ENCODE assay signal across 31 cellular contexts in the genomic region with DNA sequence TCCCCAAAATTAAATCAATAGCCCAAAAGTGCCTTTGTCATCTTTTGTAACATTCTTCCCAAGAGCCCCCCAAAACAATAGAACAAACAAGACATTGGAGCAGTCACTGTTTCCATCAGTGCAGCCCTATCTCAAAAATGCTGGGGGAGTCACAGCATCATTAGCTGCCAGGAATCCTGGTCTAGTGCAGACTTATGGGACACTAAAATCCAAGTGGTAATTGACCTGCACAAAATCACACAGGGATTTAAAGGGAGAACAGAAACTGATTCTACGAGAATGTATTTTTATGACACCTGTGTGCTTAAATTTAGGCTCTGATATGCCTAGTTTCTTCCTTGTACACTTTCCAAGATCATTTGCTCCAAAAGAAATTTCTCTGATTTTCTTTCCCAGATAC.
A peak's percentile ranks its signal among the peaks of the same experiment; 100 is the strongest.
DNase-seq lines count a peak whose midpoint lies in the region; ATAC-seq, FAIRE-seq and TF ChIP-seq lines count a peak whose summit lies in the region.
"Had no signal": no experiment of that assay in that cellular context is flagged by ENCODE, and none has a peak within 500 bp of the region (broad histone marks: within the 10 kb centered on the region; RNA-seq: fewer than 3 reads in every experiment).

No MANE protein-coding gene starts in this region.

- H3K9me3 ChIP-seq in astrocyte (ENCODE audit: insufficient read depth, low read depth, low read length) (no peaks in the 10 kb centered on the region), thoracic aorta (no peaks in the 10 kb centered on the region)
- H3K9me3 ChIP-seq: gastrocnemius medialis, Peyer's patch, SJCRH30 had no signal

- no peaks in the 10 kb centered on the region for H4K20me1 ChIP-seq in astrocyte (ENCODE audit: insufficient read depth, low read length)

- DNase-seq in HFFc6: no peak
- DNase-seq in astrocyte (ENCODE audit: low read depth): peak; percentile 52
- no peak for DNase-seq in left colon
- no peak for DNase-seq in thoracic aorta (ENCODE audit: low spot score)
- DNase-seq in activated naive CD4-positive, alpha-beta T cell treated with anti-CD3 and anti-CD28 coated beads, Interleukin-2, amount 50 U/mL, for 72 hours (ENCODE audit: low spot score in 2 of 2): no peak
- no peak for DNase-seq in NCI-H2107 (lab: John Stamatoyannopoulos, UW)
- no peak for DNase-seq in NCI-H1417 (lab: John Stamatoyannopoulos, UW)
- DNase-seq: activated CD4-positive, CD25-positive, alpha-beta regulatory T cell treated with anti-CD3 and anti-CD28 coated beads, Interleukin-2, amount 50 U/mL, for 72 hours; activated gamma-delta T cell; activated naive CD8-positive, alpha-beta T cell treated with anti-CD3 and anti-CD28 coated beads, Interleukin-2, amount 50 U/mL, for 24 hours; activated T-cell treated with anti-CD3 and anti-CD28 coated beads, Interleukin-2, amount 50 U/mL, for 1 hour; gastrocnemius medialis; islet precursor cell; MM.1S; NCI-H1417 treated with DMSO at 0.1 percent for 48 hours; NCI-H510A; NK-92 treated with Interleukin-12 subunit alpha and Interleukin-12 subunit beta, amount 100 ng/mL, for 24 hours; occipital lobe; Peyer's patch; retina; SJCRH30; spleen; stimulated activated CD4-positive, alpha-beta T cell treated with anti-CD3 and anti-CD28 coated beads, Interleukin-2, amount 100 ng/mL, for 48 hours had no signal

- H3K27me3 Mint-ChIP-seq in HFFc6 (ENCODE audit: insufficient read depth) (no peaks in the 10 kb centered on the region), astrocyte (ENCODE audit: low read depth, unreplicated experiment) (no peaks in the 10 kb centered on the region)
- H3K27me3 Mint-ChIP-seq: activated naive CD8-positive, alpha-beta T cell treated with anti-CD3 and anti-CD28 coated beads, Interleukin-2, amount 50 U/mL, for 24 hours had no signal

- peaks cover 17% of the 10 kb centered on the region for H3K4me1 ChIP-seq in astrocyte (ENCODE audit: insufficient read depth, low read length)
- peaks cover 11 to 23% of the 10 kb centered on the region in 2 donors for H3K4me1 ChIP-seq in thoracic aorta (ENCODE audit: control insufficient read depth in 1 of 2, low read depth in 2 of 2)
- H3K4me1 ChIP-seq: gastrocnemius medialis, Peyer's patch, SJCRH30, spleen had no signal

- H3K9ac ChIP-seq in astrocyte (ENCODE audit: low read length): peak overlapping the region; percentile 47

- intact Hi-C loops in left colon (cut with DNase I, micrococcal nuclease): no loop called here

- H3K4me1 Mint-ChIP-seq in HFFc6 (ENCODE audit: low read depth) (peaks cover 58% of the 10 kb centered on the region), astrocyte (ENCODE audit: low read depth, unreplicated experiment) (peaks cover 36% of the 10 kb centered on the region)
- H3K4me1 Mint-ChIP-seq: memory B cell; stimulated activated effector memory CD8-positive, alpha-beta T cell treated with anti-CD3 and anti-CD28 coated beads, Interleukin-12 subunit alpha, Interleukin-12 subunit beta, amount 100 ng/mL, for 72 hours had no signal

- H3K4me3 ChIP-seq in astrocyte (ENCODE audit: insufficient read depth, low read depth, low read length) (peak overlapping the region; percentile 3), thoracic aorta (no peak overlapping the region)
- H3K4me3 ChIP-seq: gastrocnemius medialis, K562, Peyer's patch, SJCRH30, spleen had no signal

- H3K27ac ChIP-seq in astrocyte (ENCODE audit: low read depth, low read length): peak overlapping the region; percentile 92
- H3K27ac ChIP-seq in thoracic aorta: peak overlapping the region; percentile 62 to 77
- H3K27ac ChIP-seq: C4-2B, gastrocnemius medialis, Peyer's patch, SJCRH30, spleen had no signal

- ATAC-seq in left colon: peak; percentile 52
- no peak for ATAC-seq in thoracic aorta (ENCODE audit: insufficient number of reproducible peaks, low FRiP score, low read depth)
- no peak for ATAC-seq in activated naive CD4-positive, alpha-beta T cell treated with anti-CD3 and anti-CD28 coated beads, Interleukin-2, amount 50 U/mL, for 72 hours
- ATAC-seq in HG02852 (IDR thresholded peaks at IDR 0.05; ENCODE audit: unreplicated experiment): no peak
- ATAC-seq: activated naive CD8-positive, alpha-beta T cell treated with anti-CD3 and anti-CD28 coated beads, Interleukin-2, amount 50 U/mL, for 24 hours; esophagus mucosa; gastrocnemius medialis; K562; stimulated activated effector memory CD8-positive, alpha-beta T cell treated with anti-CD3 and anti-CD28 coated beads, Interleukin-12 subunit alpha, Interleukin-12 subunit beta, amount 100 ng/mL, for 72 hours had no signal

- peak overlapping the region; percentile 97 for H3K27ac Mint-ChIP-seq in HFFc6
- peak overlapping the region; percentile 37 for H3K27ac Mint-ChIP-seq in astrocyte (ENCODE audit: unreplicated experiment)
- no peak overlapping the region for H3K27ac Mint-ChIP-seq in activated naive CD4-positive, alpha-beta T cell treated with anti-CD3 and anti-CD28 coated beads, Interleukin-2, amount 50 U/mL, for 72 hours
- H3K27ac Mint-ChIP-seq: activated naive CD8-positive, alpha-beta T cell treated with anti-CD3 and anti-CD28 coated beads, Interleukin-2, amount 50 U/mL, for 24 hours; memory B cell; stimulated activated effector memory CD8-positive, alpha-beta T cell treated with anti-CD3 and anti-CD28 coated beads, Interleukin-12 subunit alpha, Interleukin-12 subunit beta, amount 100 ng/mL, for 72 hours had no signal

- TF ChIP-seq CTCF in HFFc6 (IDR thresholded peaks at IDR 0.05): no peak
- no peak for TF ChIP-seq CTCF in astrocyte (IDR thresholded peaks at IDR 0.05; ENCODE audit: insufficient read depth, low read depth, low read length)
- TF ChIP-seq CTCF in thoracic aorta (IDR thresholded peaks at IDR 0.05): no peak

- H3K4me3 Mint-ChIP-seq in HFFc6 (no peak overlapping the region; the same call in 1 of the 2 replicates), astrocyte (ENCODE audit: unreplicated experiment) (no peak overlapping the region)
- H3K4me3 Mint-ChIP-seq: activated naive CD8-positive, alpha-beta T cell treated with anti-CD3 and anti-CD28 coated beads, Interleukin-2, amount 50 U/mL, for 24 hours; memory B cell; stimulated activated effector memory CD8-positive, alpha-beta T cell treated with anti-CD3 and anti-CD28 coated beads, Interleukin-12 subunit alpha, Interleukin-12 subunit beta, amount 100 ng/mL, for 72 hours had no signal

- peak overlapping the region; percentile 34 for H3K4me2 ChIP-seq in astrocyte (ENCODE audit: low read length)

- H3K27me3 ChIP-seq in astrocyte (ENCODE audit: insufficient read depth, low read length): no peaks in the 10 kb centered on the region
- no peaks in the 10 kb centered on the region for H3K27me3 ChIP-seq in thoracic aorta (replicated peaks; ENCODE audit: insufficient read depth)
- H3K27me3 ChIP-seq: gastrocnemius medialis, Peyer's patch, SJCRH30, spleen had no signal

- H3K36me3 Mint-ChIP-seq in HFFc6 (ENCODE audit: low read depth) (peaks cover 30% of the 10 kb centered on the region), astrocyte (ENCODE audit: low read depth, unreplicated experiment) (peaks cover 7% of the 10 kb centered on the region)
- H3K36me3 Mint-ChIP-seq in activated naive CD4-positive, alpha-beta T cell treated with anti-CD3 and anti-CD28 coated beads, Interleukin-2, amount 50 U/mL, for 72 hours: peaks cover 11 to 15% of the 10 kb centered on the region in 2 donors
- H3K36me3 Mint-ChIP-seq: memory B cell; stimulated activated effector memory CD8-positive, alpha-beta T cell treated with anti-CD3 and anti-CD28 coated beads, Interleukin-12 subunit alpha, Interleukin-12 subunit beta, amount 100 ng/mL, for 72 hours had no signal

- H3K36me3 ChIP-seq in astrocyte (ENCODE audit: insufficient read depth, low read length) (no peaks in the 10 kb centered on the region), thoracic aorta (no peaks in the 10 kb centered on the region)
- H3K36me3 ChIP-seq: gastrocnemius medialis, Peyer's patch, SJCRH30, spleen had no signal

- FAIRE-seq in astrocyte (lab: Jason Lieb, UNC): no peak
- FAIRE-seq: colon, K562, TTC549 had no signal

- peaks cover 5% of the 10 kb centered on the region; the same call in 1 of the 2 replicates for H3K9me3 Mint-ChIP-seq in HFFc6
- peaks cover 2% of the 10 kb centered on the region for H3K9me3 Mint-ChIP-seq in astrocyte (ENCODE audit: unreplicated experiment)
- H3K9me3 Mint-ChIP-seq in activated naive CD4-positive, alpha-beta T cell treated with anti-CD3 and anti-CD28 coated beads, Interleukin-2, amount 50 U/mL, for 72 hours: peaks cover 8 to 10% of the 10 kb centered on the region in 2 donors

- no peak overlapping the region for H2AFZ ChIP-seq in astrocyte (ENCODE audit: low read depth, low read length)

- H3K79me2 ChIP-seq in astrocyte (ENCODE audit: insufficient read depth, low read length): peaks cover 63% of the 10 kb centered on the region

Comparison
In these comparisons a context has a peak if more than half of its experiments do, and no peak if none do; other contexts are left out.
1. H3K27ac Mint-ChIP-seq: peak in HFFc6 (single experiment) and astrocyte (single experiment); none in activated naive CD4-positive, alpha-beta T cell treated with anti-CD3 and anti-CD28 coated beads, Interleukin-2, amount 50 U/mL, for 72 hours (0 of 2).